35 cellular contexts compared by ENCODE assay signal in genomic region chr7:112212516-112213036, GRCh38. TPM values are rescaled to one million over a fixed set of nuclear protein-coding genes. Genes with fewer than 3 reads are reported as not detected.
DNase-seq lines count a peak whose midpoint lies in the region; ATAC-seq, FAIRE-seq and TF ChIP-seq lines count a peak whose summit lies in the region.
"Had no signal": no experiment of that assay in that cellular context is flagged by ENCODE, and none has a peak within 500 bp of the region (broad histone marks: within the 10 kb centered on the region; RNA-seq: fewer than 3 reads in every experiment).

No MANE protein-coding gene starts in this region.

- DNase-seq in GM03348 (ENCODE audit: low spot score): peak; percentile 13
- DNase-seq in K562 (ENCODE audit: extremely low read depth in 1 of 4, low spot score in 3 of 4): no peak
- DNase-seq in iris pigment epithelial cell (ENCODE audit: low read depth): peak; percentile 29
- no peak for DNase-seq in omental fat pad (ENCODE audit: low spot score)
- DNase-seq in putamen (ENCODE audit: low spot score): no peak
- no peak for DNase-seq in superior temporal gyrus (ENCODE audit: extremely low spot score)
- no peak for DNase-seq in effector memory CD8-positive, alpha-beta T cell
- DNase-seq in dedifferentiated amniotic fluid mesenchymal stem cell (ENCODE audit: extremely low spot score): no peak
- DNase-seq: activated CD4-positive, alpha-beta T cell treated with anti-CD3 and anti-CD28 coated beads, Interleukin-2, amount 10 ng/mL, durations not matched to agents 7 days and 5 days; activated naive CD4-positive, alpha-beta T cell treated with Interleukin-2 at 50 U/mL for 16 hours; activated T-cell treated with anti-CD3 and anti-CD28 coated beads, Interleukin-2, amount 50 U/mL, for 72 hours; adrenal gland; Calu3; cortex of kidney; DND-41; endodermal cell; esophagus squamous epithelium; gastrocnemius medialis; lower lobe of right lung; NCI-H1694 treated with DMSO at 0.1 percent for 48 hours; NCI-H524; NK-92 treated with Interleukin-12 subunit alpha and Interleukin-12 subunit beta, amount 100 ng/mL, for 24 hours; PC-3; sigmoid colon; stimulated activated CD4-positive, alpha-beta T cell treated with anti-CD3 and anti-CD28 coated beads, Interleukin-4, amount 100 ng/mL, for 4 hours; substantia nigra; WERI-Rb-1 had no signal

- TF ChIP-seq CTCF in K562 (IDR thresholded peaks at IDR 0.05 in 2 of 3, conservative IDR thresholded peaks at IDR 0.05 in 1 of 3; ENCODE audit: insufficient read depth in 2 of 3, low read depth in 1 of 3, low read length in 3 of 3) (no peak), omental fat pad (IDR thresholded peaks at IDR 0.05) (no peak)

- 56% methylated on average over 2 of the region's 2 CpGs for WGBS in K562 (ENCODE audit: insufficient coverage, low coverage, missing lambda C conversion rate)

- H3K27me3 ChIP-seq in K562 (ENCODE audit: control insufficient read depth in 2 of 2, insufficient read depth in 2 of 2, low read length in 2 of 2): no peaks in the 10 kb centered on the region
- H3K27me3 ChIP-seq: adrenal gland, breast epithelium, esophagus squamous epithelium, gastrocnemius medialis, hepatocyte, sigmoid colon had no signal

- H3K27ac Mint-ChIP-seq in effector memory CD8-positive, alpha-beta T cell: no peak overlapping the region
- H3K27ac Mint-ChIP-seq: activated CD4-positive, alpha-beta T cell treated with anti-CD3 and anti-CD28 coated beads, Interleukin-2, amount 10 ng/mL, durations not matched to agents 7 days and 5 days; activated T-cell treated with anti-CD3 and anti-CD28 coated beads, Interleukin-2, amount 50 U/mL, for 72 hours; endodermal cell; stimulated activated memory B cell treated with anti-CD40 and anti-IgM and Interleukin-4, amounts not matched to agents 10 μg/mL and 1 μg/mL and 100 μg/mL, for 72 hours; T-helper 2 cell treated with Interferon-gamma antibody and Interleukin-4, amounts not matched to agents 5 μg/mL and 100 μg/mL, for 36 hours had no signal

- no peaks in the 10 kb centered on the region for H3K36me3 ChIP-seq in K562 (ENCODE audit: control insufficient read depth, insufficient read depth, low read length)
- H3K36me3 ChIP-seq: adrenal gland, breast epithelium, esophagus squamous epithelium, gastrocnemius medialis, lower lobe of right lung, sigmoid colon, WERI-Rb-1 had no signal

- 0 out of 5 replicates have a peak, but pooled peaks cover 0 to 2% of the 10 kb centered on the region in 2 experiments for H3K4me1 ChIP-seq in K562 (replicated peaks in 1 of 2; ENCODE audit: control insufficient read depth in 2 of 2, insufficient read depth in 2 of 2, low read length in 2 of 2)

- intact Hi-C loops in K562 (cut with micrococcal nuclease): no loop called here

- POLR2A ChIA-PET in K562 (lab: Yijun Ruan, JAX): no interaction called here

- H3K27me3 Mint-ChIP-seq in effector memory CD8-positive, alpha-beta T cell: no peaks in the 10 kb centered on the region
- H3K27me3 Mint-ChIP-seq: activated CD4-positive, alpha-beta T cell treated with anti-CD3 and anti-CD28 coated beads, Interleukin-2, amount 10 ng/mL, durations not matched to agents 7 days and 5 days; stimulated activated memory B cell treated with anti-CD40 and anti-IgM and Interleukin-4, amounts not matched to agents 10 μg/mL and 1 μg/mL and 100 μg/mL, for 72 hours had no signal

- H3K4me1 Mint-ChIP-seq in effector memory CD8-positive, alpha-beta T cell (ENCODE audit: low read depth in 2 of 2): peaks cover 15 to 37% of the 10 kb centered on the region in 2 donors

- H3K9me3 Mint-ChIP-seq in effector memory CD8-positive, alpha-beta T cell: no peaks in the 10 kb centered on the region
- H3K9me3 Mint-ChIP-seq: activated CD4-positive, alpha-beta T cell treated with anti-CD3 and anti-CD28 coated beads, Interleukin-2, amount 10 ng/mL, durations not matched to agents 7 days and 5 days; activated T-cell treated with anti-CD3 and anti-CD28 coated beads, Interleukin-2, amount 50 U/mL, for 72 hours; endodermal cell; neural crest cell; stimulated activated memory B cell treated with anti-CD40 and anti-IgM and Interleukin-4, amounts not matched to agents 10 μg/mL and 1 μg/mL and 100 μg/mL, for 72 hours; T-helper 2 cell treated with Interferon-gamma antibody and Interleukin-4, amounts not matched to agents 5 μg/mL and 100 μg/mL, for 36 hours had no signal

- H3K4me3 Mint-ChIP-seq in effector memory CD8-positive, alpha-beta T cell: no peak overlapping the region
- H3K4me3 Mint-ChIP-seq: activated CD4-positive, alpha-beta T cell treated with anti-CD3 and anti-CD28 coated beads, Interleukin-2, amount 10 ng/mL, durations not matched to agents 7 days and 5 days; activated T-cell treated with anti-CD3 and anti-CD28 coated beads, Interleukin-2, amount 50 U/mL, for 72 hours; endodermal cell; neural crest cell; stimulated activated memory B cell treated with anti-CD40 and anti-IgM and Interleukin-4, amounts not matched to agents 10 μg/mL and 1 μg/mL and 100 μg/mL, for 72 hours; T-helper 2 cell treated with Interferon-gamma antibody and Interleukin-4, amounts not matched to agents 5 μg/mL and 100 μg/mL, for 36 hours had no signal

- H4K20me1 ChIP-seq in K562 (replicated peaks; ENCODE audit: control insufficient read depth, insufficient read depth, low read length): no peaks in the 10 kb centered on the region

- no peak for TF ChIP-seq POLR2A in K562 (conservative IDR thresholded peaks at IDR 0.05)

- in situ Hi-C loops in K562 (cut with MboI): no loop called here

- no peaks in the 10 kb centered on the region for H3K9me3 ChIP-seq in K562 (replicated peaks; ENCODE audit: control insufficient read depth, insufficient read depth, low read depth, low read length)
- H3K9me3 ChIP-seq: adrenal gland, breast epithelium, esophagus squamous epithelium, gastrocnemius medialis, lower lobe of right lung, sigmoid colon had no signal

- H2AFZ ChIP-seq in K562 (ENCODE audit: low read depth, low read length): no peak overlapping the region
- H2AFZ ChIP-seq: hepatocyte, parathyroid adenoma had no signal

- CTCF ChIA-PET in K562 (lab: Yijun Ruan, JAX; ENCODE audit: low intra/inter-chr PET ratio): no interaction called here

- TF ChIP-seq RAD21 in K562 (CRISPR knock-in tag; conservative IDR thresholded peaks at IDR 0.05 in 1 of 2, IDR thresholded peaks at IDR 0.05 in 1 of 2): no peak

- no peak overlapping the region for H3K27ac ChIP-seq in K562 (ENCODE audit: extremely low read depth, low read depth, low read length)
- H3K27ac ChIP-seq: adrenal gland, breast epithelium, C4-2B, esophagus squamous epithelium, gastrocnemius medialis, hepatocyte, lower lobe of right lung, parathyroid adenoma, sigmoid colon, WERI-Rb-1 had no signal

- no peak overlapping the region for H3K4me3 ChIP-seq in K562
- H3K4me3 ChIP-seq: adrenal gland, breast epithelium, esophagus squamous epithelium, gastrocnemius medialis, hepatocyte, lower lobe of right lung, sigmoid colon had no signal

- no peak overlapping the region for H3K4me2 ChIP-seq in K562 (ENCODE audit: insufficient read depth, low read length)

- no peak; the same call in 2 of the 3 replicates for ATAC-seq in K562
- ATAC-seq in omental fat pad (ENCODE audit: low FRiP score): peak; percentile 81
- no peak for ATAC-seq in effector memory CD8-positive, alpha-beta T cell (replicated peaks)
- ATAC-seq: activated T-cell treated with anti-CD3 and anti-CD28 coated beads, Interleukin-2, amount 50 U/mL, for 72 hours; gastrocnemius medialis; PC-3; stimulated activated memory B cell treated with anti-CD40 and anti-IgM and Interleukin-4, amounts not matched to agents 10 μg/mL and 1 μg/mL and 100 μg/mL, for 72 hours had no signal

- BruUV-seq in K562 (replicated peaks; lab: Mats Ljungman, UMichigan): no TSS peak

- H3K9ac ChIP-seq in K562 (ENCODE audit: insufficient read depth in 1 of 2, low read depth in 2 of 2, low read length in 2 of 2): no peak overlapping the region
- H3K9ac ChIP-seq: parathyroid adenoma had no signal

- peaks cover 3% of the 10 kb centered on the region for H3K36me3 Mint-ChIP-seq in effector memory CD8-positive, alpha-beta T cell (ENCODE audit: insufficient read depth)

- H3K79me2 ChIP-seq in K562 (ENCODE audit: control insufficient read depth, insufficient read depth, low read length): peaks cover 10% of the 10 kb centered on the region; the same call in 2 of the 3 replicates

- H3K9me1 ChIP-seq in K562 (ENCODE audit: control insufficient read depth, insufficient read depth, low read length): no peaks in the 10 kb centered on the region

- TF ChIP-seq EP300 in K562 (IDR thresholded peaks at IDR 0.05; ENCODE audit: low read length): no peak

- no peak for FAIRE-seq in K562 (lab: Jason Lieb, UNC)
- FAIRE-seq: urothelium cell line had no signal

RNA-seq across cellular contexts. Expression of gene ZNF277, which starts 6.1 kb away (rescaled TPM):
- total RNA-seq in K562 (2011; cell fraction: chromatin; rRNA removed; ENCODE audit: low replicate concordance): 7.6 and 23.6 TPM in 2 replicates
- total RNA-seq in K562 (2011; cell fraction: nucleolus; rRNA removed): 11.6 and 14.0 TPM in 2 replicates
- 13.6 and 16.2 TPM in 2 replicates for total RNA-seq in K562 (2011; cell fraction: nucleoplasm; rRNA removed)
- total RNA-seq in K562 (2014; rRNA removed): 14.3 and 18.8 TPM in 2 replicates
- 33.5 and 42.0 TPM in 2 replicates for total RNA-seq in K562 (2014; rRNA removed; fragmentation: Illumina TruSeq; extraction: Trizol)
- total RNA-seq in K562 (2015; rRNA removed; fragmentation: Illumina TruSeq; extraction: Trizol): 27.6 and 29.5 TPM in 2 replicates
- total RNA-seq in K562 (2021): 18.5 and 20.3 TPM in 2 replicates
- polyA plus RNA-seq in K562 (2011; rRNA removed): 25.0 and 28.7 TPM in 2 replicates
- 3.1 and 9.3 TPM in 2 replicates for polyA plus RNA-seq in K562 (2011; cell fraction: cytosol; rRNA removed)
- polyA plus RNA-seq in K562 (2011; cell fraction: nucleus; rRNA removed): 4.4 and 7.7 TPM in 2 replicates
- 16.5 and 55.5 TPM in 2 replicates for polyA plus RNA-seq in K562 (2012)
- 29.4 and 29.8 TPM in 2 replicates for polyA plus RNA-seq in K562 (2014; fragmentation: Illumina TruSeq; extraction: Trizol)
- 10 to 100 TPM; 27.4 to 27.7 TPM for polyA plus RNA-seq in K562 (2014; fragmentation: Nextera tagmentation; extraction: Ambion mirVana)
- 19.3 and 20.7 TPM in 2 replicates for polyA plus RNA-seq in K562 (2014; rRNA removed)
- polyA minus RNA-seq in K562 (2011; rRNA and poly(A)+ RNA removed): 31.5 and 38.3 TPM in 2 replicates
- polyA minus RNA-seq in K562 (2011; cell fraction: cytosol; rRNA and poly(A)+ RNA removed): 18.6 and 19.1 TPM in 2 replicates
- polyA minus RNA-seq in K562 (2011; cell fraction: nucleus; rRNA and poly(A)+ RNA removed): 17.2 and 19.0 TPM in 2 replicates
- total RNA-seq in omental fat pad: 10 to 100 TPM; 15.9 to 24.9 (median 19.3) TPM

RNA-seq across cellular contexts. Expression of gene DOCK4, which starts 6.4 kb away (rescaled TPM):
- total RNA-seq in K562 (2011; cell fraction: chromatin; rRNA removed; ENCODE audit: low replicate concordance): 15.9 and 23.4 TPM in 2 replicates
- 3.8 and 8.0 TPM in 2 replicates for total RNA-seq in K562 (2011; cell fraction: nucleolus; rRNA removed)
- 10.6 and 11.6 TPM in 2 replicates for total RNA-seq in K562 (2011; cell fraction: nucleoplasm; rRNA removed)
- 1.5 and 2.0 TPM in 2 replicates for total RNA-seq in K562 (2014; rRNA removed)
- total RNA-seq in K562 (2014; rRNA removed; fragmentation: Illumina TruSeq; extraction: Trizol): 2.1 and 2.3 TPM in 2 replicates
- total RNA-seq in K562 (2015; rRNA removed; fragmentation: Illumina TruSeq; extraction: Trizol): 1.7 and 2.1 TPM in 2 replicates
- total RNA-seq in K562 (2021): 3.8 and 4.9 TPM in 2 replicates
- 3.7 and 5.7 TPM in 2 replicates for polyA plus RNA-seq in K562 (2011; rRNA removed)
- polyA plus RNA-seq in K562 (2011; cell fraction: cytosol; rRNA removed): 1.2 and 1.7 TPM in 2 replicates
- 18.4 and 29.9 TPM in 2 replicates for polyA plus RNA-seq in K562 (2011; cell fraction: nucleus; rRNA removed)
- polyA plus RNA-seq in K562 (2012): 1.9 and 2.4 TPM in 2 replicates
- 1.8 and 2.9 TPM in 2 replicates for polyA plus RNA-seq in K562 (2014; fragmentation: Illumina TruSeq; extraction: Trizol)
- polyA plus RNA-seq in K562 (2014; fragmentation: Nextera tagmentation; extraction: Ambion mirVana): under 1 TPM; 0.42 to 0.45 TPM
- polyA plus RNA-seq in K562 (2014; rRNA removed): 3.3 and 3.8 TPM in 2 replicates
- polyA minus RNA-seq in K562 (2011; rRNA and poly(A)+ RNA removed): 4.3 and 6.8 TPM in 2 replicates
- 1.1 and 1.2 TPM in 2 replicates for polyA minus RNA-seq in K562 (2011; cell fraction: cytosol; rRNA and poly(A)+ RNA removed)
- polyA minus RNA-seq in K562 (2011; cell fraction: nucleus; rRNA and poly(A)+ RNA removed): 10.6 and 13.5 TPM in 2 replicates
- total RNA-seq in omental fat pad: 10 to 100 TPM; 47.5 to 86.9 (median 59.7) TPM

Comparison
In these comparisons a context has a peak if more than half of its experiments do, and no peak if none do; other contexts are left out.
1. DNase-seq: peak in GM03348 (single experiment) and iris pigment epithelial cell (single experiment); none in K562 (0 of 4), omental fat pad (single experiment), putamen (single experiment), superior temporal gyrus (single experiment), effector memory CD8-positive, alpha-beta T cell (0 of 3) and dedifferentiated amniotic fluid mesenchymal stem cell (single experiment).